Comparison of ENCODE assay signal across 8 cellular contexts in the genomic region with DNA sequence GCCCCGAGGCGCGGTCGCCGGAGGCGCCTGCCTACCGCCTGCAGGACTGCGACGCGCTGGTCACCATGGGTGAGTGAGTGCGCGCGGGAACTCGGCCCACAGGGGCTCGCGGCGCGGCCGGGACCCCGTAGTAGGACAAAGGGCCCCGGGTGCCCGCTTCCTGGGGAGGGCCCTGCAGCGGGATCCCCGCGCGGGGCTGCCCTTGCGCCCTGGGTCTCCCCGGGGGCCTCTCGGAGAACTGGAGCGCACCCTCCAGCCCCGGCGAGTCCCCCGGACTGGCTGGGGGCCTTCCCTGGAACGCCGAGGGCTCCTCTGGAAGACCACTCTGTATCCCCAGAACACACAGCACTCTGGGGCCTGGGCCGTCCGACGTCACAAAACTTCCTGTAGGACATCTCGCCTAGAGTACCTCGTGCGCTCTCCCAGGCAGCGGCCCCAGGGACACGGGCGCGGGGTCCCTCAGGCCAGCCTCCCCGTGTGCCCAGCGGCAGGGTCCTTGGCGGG.
DNase-seq lines count a peak whose midpoint lies in the region; ATAC-seq lines count a peak whose summit lies in the region.

No MANE protein-coding gene starts in this region.

- POLR2A ChIA-PET in naive thymus-derived CD8-positive, alpha-beta T cell (lab: Charles Lee), result interaction anchor here (0.6 to 5.0 kb wide), 6 partner anchors 8 to 65 kb away, joined by 3 to 38 read pairs (median 8); no protein-coding TSS in a partner anchor

- H3K9me3 Mint-ChIP-seq in activated naive CD8-positive, alpha-beta T cell treated with anti-CD3 and anti-CD28 coated beads, Interleukin-2, amount 50 U/mL, for 24 hours, result no peaks in the 10 kb centered on the region
- no peaks in the 10 kb centered on the region for H3K9me3 Mint-ChIP-seq in naive thymus-derived CD8-positive, alpha-beta T cell

- DNase-seq in activated naive CD8-positive, alpha-beta T cell treated with anti-CD3 and anti-CD28 coated beads, Interleukin-2, amount 50 U/mL, for 24 hours, result peak; percentile 20
- peak in 3 of 10 donors; percentile 4 to 33 (median 9) for DNase-seq in naive thymus-derived CD8-positive, alpha-beta T cell
- DNase-seq in NCI-H2081 (lab: John Stamatoyannopoulos, UW) (no peak), foreskin melanocyte (no peak)

- H3K4me1 Mint-ChIP-seq in activated naive CD8-positive, alpha-beta T cell treated with anti-CD3 and anti-CD28 coated beads, Interleukin-2, amount 50 U/mL, for 24 hours, result peaks cover 34% of the 10 kb centered on the region
- peaks cover 23 to 44% (median 33%) of the 10 kb centered on the region in 4 donors for H3K4me1 Mint-ChIP-seq in naive thymus-derived CD8-positive, alpha-beta T cell

- peak overlapping the region; percentile 96 for H3K27ac Mint-ChIP-seq in activated naive CD8-positive, alpha-beta T cell treated with anti-CD3 and anti-CD28 coated beads, Interleukin-2, amount 50 U/mL, for 24 hours
- peak overlapping the region in 5 of 10 donors; percentile 85 to 96 (median 93) for H3K27ac Mint-ChIP-seq in naive thymus-derived CD8-positive, alpha-beta T cell

- H3K4me3 Mint-ChIP-seq in activated naive CD8-positive, alpha-beta T cell treated with anti-CD3 and anti-CD28 coated beads, Interleukin-2, amount 50 U/mL, for 24 hours, result peak overlapping the region; percentile 96
- peak overlapping the region in 6 of 10 donors; percentile 92 to 99 (median 96) for H3K4me3 Mint-ChIP-seq in naive thymus-derived CD8-positive, alpha-beta T cell

- no peaks in the 10 kb centered on the region for H3K27me3 Mint-ChIP-seq in activated naive CD8-positive, alpha-beta T cell treated with anti-CD3 and anti-CD28 coated beads, Interleukin-2, amount 50 U/mL, for 24 hours
- no peaks in the 10 kb centered on the region for H3K27me3 Mint-ChIP-seq in naive thymus-derived CD8-positive, alpha-beta T cell

- ATAC-seq in GM18519 (IDR thresholded peaks at IDR 0.05; ENCODE audit: low FRiP score, unreplicated experiment) (peak; percentile 7), HG03139 (IDR thresholded peaks at IDR 0.05; ENCODE audit: unreplicated experiment) (peak; percentile 13), GM19395 (IDR thresholded peaks at IDR 0.05; ENCODE audit: unreplicated experiment) (no peak), GM18909 (IDR thresholded peaks at IDR 0.05; ENCODE audit: poor library complexity, unreplicated experiment) (no peak)
- ATAC-seq in activated naive CD8-positive, alpha-beta T cell treated with anti-CD3 and anti-CD28 coated beads, Interleukin-2, amount 50 U/mL, for 24 hours, result no peak
- ATAC-seq in naive thymus-derived CD8-positive, alpha-beta T cell, result peak in 1 of 2 donors; percentile 9

- H3K36me3 Mint-ChIP-seq in activated naive CD8-positive, alpha-beta T cell treated with anti-CD3 and anti-CD28 coated beads, Interleukin-2, amount 50 U/mL, for 24 hours (ENCODE audit: low read depth), result peaks cover 3% of the 10 kb centered on the region
- H3K36me3 Mint-ChIP-seq in naive thymus-derived CD8-positive, alpha-beta T cell, result peaks cover 0 to 17% (median 0%) of the 10 kb centered on the region in 3 donors

Comparison
In these comparisons a context has a peak if more than half of its experiments do, and no peak if none do; other contexts are left out.
1. ATAC-seq: peak in GM18519 (single experiment) and HG03139 (single experiment); none in activated naive CD8-positive, alpha-beta T cell treated with anti-CD3 and anti-CD28 coated beads, Interleukin-2, amount 50 U/mL, for 24 hours (single experiment), GM19395 (single experiment) and GM18909 (single experiment).